8 cellular contexts compared by ENCODE assay signal in genomic region chr19:45250216-45250831, GRCh38. TPM values are rescaled to one million over a fixed set of nuclear protein-coding genes. Genes with fewer than 3 reads are reported as not detected.
DNase-seq lines count a peak whose midpoint lies in the region; ATAC-seq and TF ChIP-seq lines count a peak whose summit lies in the region.

No MANE protein-coding gene starts in this region.

- CTCF ChIA-PET in activated naive CD4-positive, alpha-beta T cell treated with anti-CD3 and anti-CD28 coated beads for 36 hours (lab: Charles Lee), result interaction anchor here (0.6 to 1.1 kb wide), 4 partner anchors 63 to 125 kb away, joined by 3 to 5 read pairs (median 3); no protein-coding TSS in a partner anchor

- H3K36me3 ChIP-seq in breast epithelium (no peaks in the 10 kb centered on the region), urinary bladder (ENCODE audit: insufficient read depth) (no peaks in the 10 kb centered on the region)

- H3K9me3 Mint-ChIP-seq in activated naive CD4-positive, alpha-beta T cell treated with anti-CD3 and anti-CD28 coated beads for 36 hours, result no peaks in the 10 kb centered on the region
- H3K9me3 Mint-ChIP-seq in memory B cell, result no peaks in the 10 kb centered on the region

- ATAC-seq in memory B cell (ENCODE audit: low read depth) (no peak), HG02678 (IDR thresholded peaks at IDR 0.05; ENCODE audit: unreplicated experiment) (no peak), HG02870 (IDR thresholded peaks at IDR 0.05; ENCODE audit: unreplicated experiment) (no peak)
- ATAC-seq in activated CD4-positive, CD25-positive, alpha-beta regulatory T cell treated with anti-CD3 and anti-CD28 coated beads, Interleukin-2, amount 50 U/mL, for 24 hours, result no peak

- no peak for DNase-seq in activated naive CD4-positive, alpha-beta T cell treated with anti-CD3 and anti-CD28 coated beads for 36 hours
- no peak for DNase-seq in activated naive CD4-positive, alpha-beta T cell treated with anti-CD3 and anti-CD28 coated beads, Interleukin-2, amount 50 U/mL, for 16 hours
- DNase-seq in breast epithelium (ENCODE audit: low spot score in 2 of 2) (no peak), memory B cell (ENCODE audit: low spot score in 2 of 2) (no peak)

- no peaks in the 10 kb centered on the region for H3K27me3 Mint-ChIP-seq in activated naive CD4-positive, alpha-beta T cell treated with anti-CD3 and anti-CD28 coated beads for 36 hours (ENCODE audit: low read depth)
- H3K27me3 Mint-ChIP-seq in memory B cell, result peaks cover 2% of the 10 kb centered on the region

- H3K4me1 Mint-ChIP-seq in activated naive CD4-positive, alpha-beta T cell treated with anti-CD3 and anti-CD28 coated beads for 36 hours (ENCODE audit: low read depth), result peaks cover 26% of the 10 kb centered on the region
- H3K4me1 Mint-ChIP-seq in memory B cell, result peaks cover 29% of the 10 kb centered on the region

- H3K4me1 ChIP-seq in breast epithelium, result peaks cover 0 to 17% of the 10 kb centered on the region in 2 donors
- H3K4me1 ChIP-seq in urinary bladder (ENCODE audit: insufficient read depth), result no peaks in the 10 kb centered on the region

- peak overlapping the region; percentile 88 for H3K27ac ChIP-seq in breast epithelium
- no peak overlapping the region for H3K27ac ChIP-seq in urinary bladder (ENCODE audit: low read depth)

- H3K4me3 Mint-ChIP-seq in activated naive CD4-positive, alpha-beta T cell treated with anti-CD3 and anti-CD28 coated beads for 36 hours, result peak overlapping the region; percentile 79
- H3K4me3 Mint-ChIP-seq in memory B cell, result peak overlapping the region; percentile 90

- no peak overlapping the region for H3K27ac Mint-ChIP-seq in activated naive CD4-positive, alpha-beta T cell treated with anti-CD3 and anti-CD28 coated beads for 36 hours
- peak overlapping the region; percentile 3 for H3K27ac Mint-ChIP-seq in memory B cell

- H3K36me3 Mint-ChIP-seq in activated naive CD4-positive, alpha-beta T cell treated with anti-CD3 and anti-CD28 coated beads for 36 hours (ENCODE audit: low read depth), result no peaks in the 10 kb centered on the region
- H3K36me3 Mint-ChIP-seq in memory B cell, result no peaks in the 10 kb centered on the region

- intact Hi-C loops in activated naive CD4-positive, alpha-beta T cell treated with anti-CD3 and anti-CD28 coated beads for 36 hours (cut with micrococcal nuclease), result loop anchor here (2.0 to 5.0 kb wide), 2 partner anchors 88 to 227 kb away; no protein-coding TSS in a partner anchor
- intact Hi-C loops in breast epithelium (cut with DNase I; ENCODE audit: low total_unique reads), result no loop called here

- TF ChIP-seq POLR2A in breast epithelium (IDR thresholded peaks at IDR 0.05), result no peak

- 34% methylated on average over 14 of the region's 14 CpGs for WGBS in urinary bladder

- H3K9me3 ChIP-seq in breast epithelium, result no peaks in the 10 kb centered on the region

- no peaks in the 10 kb centered on the region for H3K27me3 ChIP-seq in breast epithelium

- no peak for TF ChIP-seq CTCF in breast epithelium (IDR thresholded peaks at IDR 0.05)

- peak overlapping the region; percentile 94 to 99 (median 97) for H3K4me3 ChIP-seq in breast epithelium
- peak overlapping the region; percentile 99 for H3K4me3 ChIP-seq in urinary bladder (ENCODE audit: low read depth, low read length)

RNA-seq across cellular contexts. Expression of gene MARK4, which starts 0.7 kb away (rescaled TPM):
- total RNA-seq in activated naive CD4-positive, alpha-beta T cell treated with anti-CD3 and anti-CD28 coated beads for 36 hours, result 10 to 100 TPM; 13.0 to 15.7 TPM
- total RNA-seq in breast epithelium (10 to 100 TPM; 11.0 to 20.0 (median 19.2) TPM), urinary bladder (14.8 TPM)
- polyA plus RNA-seq in urinary bladder, result 34.4 TPM

RNA-seq across cellular contexts. Expression of gene EXOC3L2, which starts 5.1 kb away (rescaled TPM):
- not detected for total RNA-seq in activated naive CD4-positive, alpha-beta T cell treated with anti-CD3 and anti-CD28 coated beads for 36 hours
- 1 to 10 TPM in 1 of 3 donors, under 1 TPM in 2; 0.44 to 2.3 (median 0.64) TPM for total RNA-seq in breast epithelium
- 3.4 TPM for total RNA-seq in urinary bladder
- polyA plus RNA-seq in urinary bladder, result 6.9 TPM
